Comparison of ENCODE assay signal across 1 cellular context in the genomic region with DNA sequence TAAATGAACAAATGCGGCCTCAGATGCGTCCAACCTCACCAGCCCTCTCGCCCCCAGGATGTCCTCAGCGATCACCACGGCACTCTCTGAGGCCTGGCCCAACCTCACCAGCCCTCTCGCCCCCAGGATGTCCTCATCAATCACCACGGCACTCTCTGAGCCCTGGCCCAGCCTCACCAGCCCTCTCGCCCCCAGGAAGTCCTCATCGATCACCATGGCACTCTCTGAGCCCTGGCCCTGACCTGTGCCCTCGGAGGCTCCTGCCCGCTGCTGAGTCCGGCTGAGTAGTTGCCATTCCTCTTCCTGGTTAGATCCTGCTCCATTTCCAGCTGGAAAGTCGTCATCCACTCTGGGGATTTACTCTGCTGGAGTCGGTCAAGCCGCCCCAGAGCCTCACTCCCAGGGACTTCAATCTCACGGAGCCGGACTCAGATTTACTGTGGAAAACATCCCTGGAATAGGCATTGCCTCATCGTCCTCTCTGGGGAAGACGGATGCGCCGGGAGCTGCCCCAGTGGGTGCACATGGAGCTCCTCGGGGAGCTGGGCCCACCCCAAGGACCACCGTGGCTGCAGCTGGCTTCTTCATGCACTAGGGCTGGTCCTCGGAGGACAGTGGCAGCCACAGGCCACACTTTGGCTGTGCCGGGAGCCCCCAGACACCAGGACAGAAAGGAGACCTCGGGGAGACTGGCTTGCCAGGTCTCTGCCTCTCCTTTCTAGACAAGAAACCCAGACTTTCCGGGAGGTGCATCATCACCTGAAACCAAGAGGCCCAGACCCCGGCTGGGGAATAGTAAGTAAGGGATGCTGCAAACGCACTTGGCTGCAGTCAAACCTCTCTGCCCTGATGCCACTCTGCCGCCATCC.
TF ChIP-seq lines count a peak whose summit lies in the region.

No MANE protein-coding gene starts in this region.

TF ChIP-seq in IMR-90, 13 proteins besides CTCF, POLR2A, EP300 and RAD21:
- TF ChIP-seq, protein P1, sequence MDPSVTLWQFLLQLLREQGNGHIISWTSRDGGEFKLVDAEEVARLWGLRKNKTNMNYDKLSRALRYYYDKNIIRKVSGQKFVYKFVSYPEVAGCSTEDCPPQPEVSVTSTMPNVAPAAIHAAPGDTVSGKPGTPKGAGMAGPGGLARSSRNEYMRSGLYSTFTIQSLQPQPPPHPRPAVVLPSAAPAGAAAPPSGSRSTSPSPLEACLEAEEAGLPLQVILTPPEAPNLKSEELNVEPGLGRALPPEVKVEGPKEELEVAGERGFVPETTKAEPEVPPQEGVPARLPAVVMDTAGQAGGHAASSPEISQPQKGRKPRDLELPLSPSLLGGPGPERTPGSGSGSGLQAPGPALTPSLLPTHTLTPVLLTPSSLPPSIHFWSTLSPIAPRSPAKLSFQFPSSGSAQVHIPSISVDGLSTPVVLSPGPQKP (IDR thresholded peaks at IDR 0.05; ENCODE audit: borderline replicate concordance, low read depth, low read length): no peak
- TF ChIP-seq MAFK (IDR thresholded peaks at IDR 0.05; ENCODE audit: low read depth, low read length) (no peak), MXI1 (IDR thresholded peaks at IDR 0.05; ENCODE audit: borderline replicate concordance, low read depth, low read length) (no peak), CHD1 (IDR thresholded peaks at IDR 0.05; ENCODE audit: low read depth, low read length) (no peak), SMC3 (IDR thresholded peaks at IDR 0.05; ENCODE audit: low read depth, low read length) (no peak), RFX5 (IDR thresholded peaks at IDR 0.05; ENCODE audit: low read depth, low read length) (no peak), NFE2L2 (IDR thresholded peaks at IDR 0.05; ENCODE audit: low read depth, low read length) (no peak), MAZ (IDR thresholded peaks at IDR 0.05; ENCODE audit: borderline replicate concordance, low read depth, low read length) (no peak), RCOR1 (IDR thresholded peaks at IDR 0.05; ENCODE audit: insufficient replicate concordance, low read length) (no peak), BHLHE40 (IDR thresholded peaks at IDR 0.05; ENCODE audit: low read depth, low read length) (no peak), FOS (IDR thresholded peaks at IDR 0.05; ENCODE audit: low read depth, low read length) (no peak), CEBPB (IDR thresholded peaks at IDR 0.05; ENCODE audit: low read depth, low read length) (no peak)
TF ChIP-seq in IMR-90: peak in this region for 0.
